ENCODE assay signal across 1 cellular context in genomic region chr6:70379473-70380013, GRCh38.
TF ChIP-seq lines count a peak whose summit lies in the region.

No MANE protein-coding gene starts in this region.

TF ChIP-seq in GM12878, 131 proteins besides CTCF, POLR2A, EP300 and RAD21 (continued from another document):
- TF ChIP-seq ZBTB4 (CRISPR knock-in tag; IDR thresholded peaks at IDR 0.05): no peak
- TF ChIP-seq ZBED1 (IDR thresholded peaks at IDR 0.05; ENCODE audit: borderline replicate concordance): no peak
TF ChIP-seq in GM12878: peak in this region for 0.
